In the genomic region with DNA sequence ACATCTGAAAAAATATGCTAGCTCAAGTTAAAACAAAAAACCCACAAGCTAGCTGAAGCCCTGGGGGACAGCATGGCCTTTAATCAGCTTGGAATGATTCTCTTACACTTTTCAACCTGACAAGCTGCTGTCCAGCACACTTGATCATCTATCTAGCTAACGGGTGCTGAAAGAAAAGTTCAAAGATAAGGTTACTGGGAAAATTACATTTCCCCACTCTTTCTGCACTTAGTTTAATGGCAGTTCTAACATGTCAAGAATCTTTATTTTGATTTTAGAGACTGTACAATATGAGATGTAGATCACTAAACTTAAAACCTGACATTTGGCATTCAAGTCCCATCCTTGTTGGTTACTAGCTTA, we compare ENCODE assay signal across 23 cellular contexts. TPM values are rescaled to one million over a fixed set of nuclear protein-coding genes. Genes with fewer than 3 reads are reported as not detected.
DNase-seq lines count a peak whose midpoint lies in the region; ATAC-seq and TF ChIP-seq lines count a peak whose summit lies in the region.
"Had no signal": no experiment of that assay in that cellular context is flagged by ENCODE, and none has a peak within 500 bp of the region (broad histone marks: within the 10 kb centered on the region; RNA-seq: fewer than 3 reads in every experiment).

No MANE protein-coding gene starts in this region.

- WGBS in esophagus muscularis mucosa = 67% methylated on average over 1 of the region's 1 CpG
- WGBS in testis, 2 donors = 60 to 85% methylated on average over 1 of the region's 1 CpG

- CTCF ChIA-PET in CD4-positive, alpha-beta memory T cell (lab: Charles Lee; ENCODE audit: partially characterized antibody) = interaction anchor here (0.9 to 2.2 kb wide), 6 partner anchors 8 to 76 kb away, joined by 3 to 6 read pairs (median 4); no protein-coding TSS in a partner anchor
- CTCF ChIA-PET in HEK293 (lab: Yijun Ruan, JAX) = interaction anchor here (0.7 to 2.2 kb wide), 6 partner anchors 8 to 91 kb away, joined by 3 to 7 read pairs (median 4); no protein-coding TSS in a partner anchor

- H3K27ac Mint-ChIP-seq in CD4-positive, alpha-beta memory T cell = peak overlapping the region in 4 of 7 donors; percentile 10 to 67 (median 38)
- H3K27ac Mint-ChIP-seq in activated T-helper 17 cell treated with anti-CD3 and anti-CD28 coated beads, Interleukin-2, amount 50 U/mL, for 72 hours = peak overlapping the region; percentile 67
- peak overlapping the region; percentile 25 to 48 for H3K27ac Mint-ChIP-seq in natural killer cell

- peaks cover 50 to 78% (median 63%) of the 10 kb centered on the region in 4 donors for H3K4me1 Mint-ChIP-seq in CD4-positive, alpha-beta memory T cell
- H3K4me1 Mint-ChIP-seq in activated T-helper 17 cell treated with anti-CD3 and anti-CD28 coated beads, Interleukin-2, amount 50 U/mL, for 72 hours = peaks cover 30% of the 10 kb centered on the region
- peaks cover 67 to 82% of the 10 kb centered on the region in 2 donors for H3K4me1 Mint-ChIP-seq in natural killer cell

- no peak for TF ChIP-seq CTCF in HEK293 (tag by site-specific recombination; IDR thresholded peaks at IDR 0.05)
- no peak for TF ChIP-seq CTCF in natural killer cell (IDR thresholded peaks at IDR 0.05)
- no peak for TF ChIP-seq CTCF in esophagus muscularis mucosa (IDR thresholded peaks at IDR 0.05)
- TF ChIP-seq CTCF in testis (IDR thresholded peaks at IDR 0.05) = no peak

- H3K9me3 ChIP-seq in CD4-positive, alpha-beta memory T cell (ENCODE audit: control insufficient read depth in 1 of 2, low read length in 2 of 2) = no peaks in the 10 kb centered on the region
- H3K9me3 ChIP-seq in HEK293 (ENCODE audit: control insufficient read depth, insufficient read depth, low read depth, low read length) (no peaks in the 10 kb centered on the region), esophagus muscularis mucosa (no peaks in the 10 kb centered on the region), testis (no peaks in the 10 kb centered on the region)
- H3K9me3 ChIP-seq: gastroesophageal sphincter, pancreas, transverse colon had no signal

- no peak overlapping the region for H3K4me3 ChIP-seq in CD4-positive, alpha-beta memory T cell (ENCODE audit: low read length in 2 of 2)
- H3K4me3 ChIP-seq in HEK293 (ENCODE audit: low read depth, low read length) = no peak overlapping the region
- no peak overlapping the region for H3K4me3 ChIP-seq in esophagus muscularis mucosa
- H3K4me3 ChIP-seq in testis = no peak overlapping the region
- H3K4me3 ChIP-seq: gastroesophageal sphincter, pancreas, transverse colon had no signal

- H3K27me3 ChIP-seq in CD4-positive, alpha-beta memory T cell (ENCODE audit: insufficient read depth, low read length) = no peaks in the 10 kb centered on the region
- H3K27me3 ChIP-seq in esophagus muscularis mucosa (no peaks in the 10 kb centered on the region), testis (no peaks in the 10 kb centered on the region)
- H3K27me3 ChIP-seq: gastroesophageal sphincter, pancreas, transverse colon had no signal

- no peaks in the 10 kb centered on the region for H3K9me3 Mint-ChIP-seq in CD4-positive, alpha-beta memory T cell
- no peaks in the 10 kb centered on the region for H3K9me3 Mint-ChIP-seq in activated T-helper 17 cell treated with anti-CD3 and anti-CD28 coated beads, Interleukin-2, amount 50 U/mL, for 72 hours
- H3K9me3 Mint-ChIP-seq in natural killer cell = no peaks in the 10 kb centered on the region
- H3K9me3 Mint-ChIP-seq: CD8-positive, alpha-beta memory T cell; naive thymus-derived CD4-positive, alpha-beta T cell had no signal

- no peak for DNase-seq in CD4-positive, alpha-beta memory T cell
- DNase-seq in natural killer cell = no peak
- DNase-seq in esophagus muscularis mucosa (ENCODE audit: extremely low spot score) = no peak
- no peak for DNase-seq in testis
- DNase-seq: activated CD4-positive, alpha-beta T cell treated with anti-CD3 and anti-CD28 coated beads for 1 hour; activated effector memory CD4-positive, alpha-beta T cell treated with anti-CD3 and anti-CD28 coated beads, Interleukin-2, amount 50 U/mL, for 16 hours; amygdala; CD8-positive, alpha-beta memory T cell; DMS79; erythroblast; GOT3; kidney glomerular epithelial cell; mesenchymal stem cell; naive thymus-derived CD4-positive, alpha-beta T cell; NCI-H1105 treated with DMSO at 0.1 percent for 48 hours; NCI-H2107; pancreas had no signal

- ATAC-seq in activated T-helper 17 cell treated with anti-CD3 and anti-CD28 coated beads, Interleukin-2, amount 50 U/mL, for 72 hours (replicated peaks) = no peak
- no peak for ATAC-seq in natural killer cell
- no peak for ATAC-seq in HG03095 (IDR thresholded peaks at IDR 0.05; ENCODE audit: unreplicated experiment)
- no peak for ATAC-seq in GM21619 (IDR thresholded peaks at IDR 0.05; ENCODE audit: unreplicated experiment)
- ATAC-seq: gastroesophageal sphincter; naive thymus-derived CD4-positive, alpha-beta T cell had no signal

- H3K4me1 ChIP-seq in CD4-positive, alpha-beta memory T cell (ENCODE audit: insufficient read depth, low read length) = peaks cover 75% of the 10 kb centered on the region
- peaks cover 52% of the 10 kb centered on the region for H3K4me1 ChIP-seq in HEK293 (ENCODE audit: control insufficient read depth, insufficient read depth, low read length)
- peaks cover 0 to 19% (median 15%) of the 10 kb centered on the region in 4 donors for H3K4me1 ChIP-seq in esophagus muscularis mucosa
- H3K4me1 ChIP-seq in testis = peaks cover 24% of the 10 kb centered on the region

- POLR2A ChIA-PET in CD4-positive, alpha-beta memory T cell (lab: Charles Lee; ENCODE audit: partially characterized antibody) = interaction anchor here (0.5 to 1.8 kb wide), 5 partner anchors 29 to 1163 kb away, joined by 3 to 8 read pairs (median 3); no protein-coding TSS in a partner anchor
- POLR2A ChIA-PET in HEK293 (lab: Yijun Ruan, JAX) = no interaction called here

- TF ChIP-seq EP300 in esophagus muscularis mucosa (IDR thresholded peaks at IDR 0.05) = no peak

- H3K36me3 ChIP-seq in CD4-positive, alpha-beta memory T cell (ENCODE audit: insufficient read depth, low read length) = peaks cover 64% of the 10 kb centered on the region
- H3K36me3 ChIP-seq in HEK293 (ENCODE audit: control insufficient read depth in 2 of 2, insufficient read depth in 1 of 2, low read length in 2 of 2) (peaks cover 0 to 5% of the 10 kb centered on the region in 2 experiments; a peak in 2 of 3 replicates), esophagus muscularis mucosa (peaks cover 0 to 43% (median 5%) of the 10 kb centered on the region in 4 donors), testis (ENCODE audit: low read depth, missing control alignments) (no peaks in the 10 kb centered on the region)

- peaks cover 55 to 85% of the 10 kb centered on the region in 2 donors for H3K36me3 Mint-ChIP-seq in CD4-positive, alpha-beta memory T cell
- peaks cover 98% of the 10 kb centered on the region for H3K36me3 Mint-ChIP-seq in activated T-helper 17 cell treated with anti-CD3 and anti-CD28 coated beads, Interleukin-2, amount 50 U/mL, for 72 hours (ENCODE audit: low read depth)
- peaks cover 10% of the 10 kb centered on the region for H3K36me3 Mint-ChIP-seq in natural killer cell

- intact Hi-C loops in CD4-positive, alpha-beta memory T cell (cut with micrococcal nuclease) = loop anchor here (5.0 kb wide), 1 partner anchor 33 kb away; no protein-coding TSS in a partner anchor
- intact Hi-C loops in natural killer cell (cut with micrococcal nuclease) = loop anchor here (10.0 kb wide), 1 partner anchor 135 kb away; the partner anchor contains the start of gene YWHAB
- intact Hi-C loops in esophagus muscularis mucosa (cut with DNase I) = no loop called here
- intact Hi-C loops in testis (cut with DNase I; ENCODE audit: low total_unique reads) = no loop called here

- TF ChIP-seq POLR2A in esophagus muscularis mucosa (IDR thresholded peaks at IDR 0.05; ENCODE audit: low read depth) (no peak), testis (IDR thresholded peaks at IDR 0.05) (no peak)

- H3K27ac ChIP-seq in CD4-positive, alpha-beta memory T cell (ENCODE audit: low read depth, low read length) = no peak overlapping the region
- H3K27ac ChIP-seq in HEK293 (ENCODE audit: extremely low read depth, low read depth, low read length) (no peak overlapping the region), esophagus muscularis mucosa (replicated peaks in 1 of 4) (no peak overlapping the region), testis (no peak overlapping the region)
- H3K27ac ChIP-seq: gastroesophageal sphincter, pancreas, transverse colon had no signal

- H3K27me3 Mint-ChIP-seq in CD4-positive, alpha-beta memory T cell = no peaks in the 10 kb centered on the region
- no peaks in the 10 kb centered on the region for H3K27me3 Mint-ChIP-seq in activated T-helper 17 cell treated with anti-CD3 and anti-CD28 coated beads, Interleukin-2, amount 50 U/mL, for 72 hours
- no peaks in the 10 kb centered on the region for H3K27me3 Mint-ChIP-seq in natural killer cell (ENCODE audit: low read depth in 2 of 2)
- H3K27me3 Mint-ChIP-seq: CD8-positive, alpha-beta memory T cell; naive thymus-derived CD4-positive, alpha-beta T cell had no signal

- peak overlapping the region in 1 of 8 donors; percentile 7 for H3K4me3 Mint-ChIP-seq in CD4-positive, alpha-beta memory T cell
- H3K4me3 Mint-ChIP-seq in activated T-helper 17 cell treated with anti-CD3 and anti-CD28 coated beads, Interleukin-2, amount 50 U/mL, for 72 hours = no peak overlapping the region
- H3K4me3 Mint-ChIP-seq in natural killer cell = no peak overlapping the region

TF ChIP-seq in HEK293, 187 proteins besides CTCF, POLR2A, EP300 and RAD21 (continues in another document):
- TF ChIP-seq KLF1 (tag by site-specific recombination; IDR thresholded peaks at IDR 0.05) = no peak

RNA-seq across cellular contexts. Expression of gene STK4, which starts 53.4 kb away (rescaled TPM):
- total RNA-seq in CD4-positive, alpha-beta memory T cell = 100 to 1,000 TPM; 358 to 374 TPM
- polyA plus RNA-seq in CD4-positive, alpha-beta memory T cell = 100 to 1,000 TPM; 151 to 266 TPM
- total RNA-seq in activated T-helper 17 cell treated with anti-CD3 and anti-CD28 coated beads, Interleukin-2, amount 50 U/mL, for 72 hours = 100 to 1,000 TPM; 168 to 215 TPM
- total RNA-seq in natural killer cell (100 to 1,000 TPM; 351 to 394 (median 366) TPM), esophagus muscularis mucosa (10 to 100 TPM; 26.0 to 31.6 (median 27.7) TPM), testis (10 to 100 TPM; 39.6 to 42.7 TPM)
- polyA plus RNA-seq in testis (ENCODE audit: insufficient read depth, low read depth, low replicate concordance) = 24.9 TPM

RNA-seq across cellular contexts. Expression of gene TOMM34, which starts 59.5 kb away (rescaled TPM):
- total RNA-seq in CD4-positive, alpha-beta memory T cell = 1 to 10 TPM; 7.6 to 8.5 TPM
- 10 to 100 TPM; 18.7 to 23.4 TPM for polyA plus RNA-seq in CD4-positive, alpha-beta memory T cell
- total RNA-seq in activated T-helper 17 cell treated with anti-CD3 and anti-CD28 coated beads, Interleukin-2, amount 50 U/mL, for 72 hours = 10 to 100 TPM; 40.1 to 44.8 TPM
- total RNA-seq in natural killer cell = 1 to 10 TPM; 8.5 to 9.2 (median 8.8) TPM
- total RNA-seq in esophagus muscularis mucosa = 10 to 100 TPM in 3 of 4 donors, 1 to 10 TPM in 1; 5.8 to 14.8 (median 13.9) TPM
- total RNA-seq in testis = 100 to 1,000 TPM; 212 to 246 TPM
- 263 TPM for polyA plus RNA-seq in testis (ENCODE audit: insufficient read depth, low read depth, low replicate concordance)

Comparison
In these comparisons a context has a peak if more than half of its experiments do, and no peak if none do; other contexts are left out.
1. RNA of gene TOMM34, which starts 59.5 kb away (total RNA-seq): 212 to 246 TPM in testis; 40.1 to 44.8 TPM in activated T-helper 17 cell treated with anti-CD3 and anti-CD28 coated beads, Interleukin-2, amount 50 U/mL, for 72 hours, 5.8 to 14.8 TPM in esophagus muscularis mucosa, 8.5 to 9.2 TPM in natural killer cell and 7.6 to 8.5 TPM in CD4-positive, alpha-beta memory T cell; every median in the first group is over 4 times any median in the second.
2. intact Hi-C loops: an anchor here in CD4-positive, alpha-beta memory T cell (5.0 kb wide) and natural killer cell (10.0 kb wide); none called in esophagus muscularis mucosa and testis.
3. Peak in every context shown above with its lines, with median percentiles within 50 percentile points of each other: H3K27ac Mint-ChIP-seq.